ENCODE assay signal across 8 cellular contexts in the genomic region with DNA sequence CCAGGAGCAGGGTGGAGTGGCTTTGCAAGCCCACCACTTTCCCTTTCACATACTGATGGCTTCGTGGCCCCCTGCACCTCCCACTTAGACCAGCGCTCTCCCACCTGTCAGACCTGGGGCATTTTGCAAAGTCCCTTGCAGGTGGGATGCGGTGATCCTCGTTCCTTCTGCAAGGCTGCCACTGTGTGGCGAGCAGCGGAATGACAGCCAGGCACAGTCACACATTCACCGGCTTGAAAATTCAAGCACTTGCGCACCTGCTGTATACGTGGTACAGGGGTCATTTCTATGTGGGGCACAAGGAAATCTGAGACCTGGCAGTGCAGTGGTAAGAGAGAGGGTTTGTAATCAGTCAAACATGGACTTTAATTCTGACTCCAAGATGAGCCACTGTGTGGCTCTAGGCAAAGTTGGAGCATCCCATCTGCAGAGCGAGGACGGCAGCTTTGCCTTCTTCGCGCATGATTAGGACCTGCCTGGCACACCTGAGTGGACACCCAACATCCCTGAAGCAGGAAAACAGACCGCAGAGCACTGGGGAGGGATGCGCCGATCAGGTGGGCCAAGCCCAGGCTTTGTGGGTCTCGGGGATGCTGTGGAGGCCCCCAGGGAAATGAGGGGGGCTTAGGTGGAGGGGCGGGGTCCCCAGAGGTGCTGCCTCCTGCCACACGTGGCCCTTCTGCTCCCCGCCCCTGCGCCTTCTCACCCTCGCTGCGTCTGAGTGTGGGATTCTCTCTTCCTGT. TPM values are rescaled to one million over a fixed set of nuclear protein-coding genes. Genes with fewer than 3 reads are reported as not detected.
A peak's percentile ranks its signal among the peaks of the same experiment; 100 is the strongest.
DNase-seq lines count a peak whose midpoint lies in the region; ATAC-seq, FAIRE-seq and TF ChIP-seq lines count a peak whose summit lies in the region.

No MANE protein-coding gene starts in this region.

- no peak for TF ChIP-seq EP300 in K562 (IDR thresholded peaks at IDR 0.05; ENCODE audit: low read length)

- peak; percentile 81 to 98 for TF ChIP-seq RAD21 in K562 (CRISPR knock-in tag; conservative IDR thresholded peaks at IDR 0.05 in 1 of 2, IDR thresholded peaks at IDR 0.05 in 1 of 2)

- intact Hi-C loops in K562 (cut with micrococcal nuclease): loop anchor here (5.0 to 10.0 kb wide), 2 partner anchors 356 to 1133 kb away; no protein-coding TSS in a partner anchor

- BruUV-seq in K562 (replicated peaks; lab: Mats Ljungman, UMichigan): no TSS peak

- dilution Hi-C loops in keratinocyte (cut with MboI; ENCODE audit: extremely low pct_ligation_motif_present, low sequenced_read_pairs): no loop called here

- no peak overlapping the region for H3K4me3 ChIP-seq in K562
- no peak overlapping the region for H3K4me3 ChIP-seq in keratinocyte (ENCODE audit: control insufficient read depth in 2 of 3, extremely low read depth in 1 of 3, insufficient read depth in 2 of 3, low read depth in 1 of 3, low read length in 3 of 3)

- peaks cover 11% of the 10 kb centered on the region for H4K20me1 ChIP-seq in K562 (replicated peaks; ENCODE audit: control insufficient read depth, insufficient read depth, low read length)
- no peaks in the 10 kb centered on the region for H4K20me1 ChIP-seq in keratinocyte (ENCODE audit: control insufficient read depth, extremely low read depth, insufficient read depth, low read length)

- CTCF ChIA-PET in K562 (lab: Yijun Ruan, JAX; ENCODE audit: low intra/inter-chr PET ratio): interaction anchor here (0.7 kb wide), 1 partner anchor 64 kb away, joined by 4 read pairs; no protein-coding TSS in a partner anchor

- FAIRE-seq in K562 (lab: Jason Lieb, UNC) (peak; percentile 99), keratinocyte (lab: Jason Lieb, UNC) (peak; percentile 84)

- DNase-seq in GDM1 (lab: John Stamatoyannopoulos, UW): peak; percentile 15
- DNase-seq in LHCN-M2 (ENCODE audit: low read depth): peak; percentile 10
- DNase-seq in SW480 (ENCODE audit: low spot score): peak; percentile 60
- peak; percentile 64 to 73 (median 71) for DNase-seq in K562 (ENCODE audit: extremely low read depth in 1 of 4, low spot score in 3 of 4)
- DNase-seq in keratinocyte (ENCODE audit: low read depth, low spot score): peak; percentile 2
- DNase-seq in stimulated activated CD4-positive, alpha-beta T cell treated with anti-CD3 and anti-CD28 coated beads, Interleukin-2, amount 100 ng/mL, for 4 hours (ENCODE audit: low read depth): peak; percentile 15

- WGBS in K562 (ENCODE audit: insufficient coverage, low coverage, missing lambda C conversion rate): 1% methylated on average over 23 of the region's 23 CpGs

- peak; percentile 86 to 99 (median 93) for TF ChIP-seq CTCF in K562 (IDR thresholded peaks at IDR 0.05 in 2 of 3, conservative IDR thresholded peaks at IDR 0.05 in 1 of 3; ENCODE audit: insufficient read depth in 2 of 3, low read depth in 1 of 3, low read length in 3 of 3)
- peak; percentile 89 to 99 (median 98) for TF ChIP-seq CTCF in keratinocyte (optimal IDR thresholded peaks at IDR 0.05 in 1 of 3, IDR thresholded peaks at IDR 0.05 in 1 of 3, conservative IDR thresholded peaks at IDR 0.05 in 1 of 3; ENCODE audit: extremely low read depth in 1 of 3, insufficient read depth in 2 of 3, low read length in 3 of 3)

- H2AFZ ChIP-seq in K562 (ENCODE audit: low read depth, low read length): no peak overlapping the region
- no peak overlapping the region for H2AFZ ChIP-seq in keratinocyte (ENCODE audit: control insufficient read depth, low read length)

- POLR2A ChIA-PET in K562 (lab: Yijun Ruan, JAX): no interaction called here

- no peak overlapping the region for H3K9ac ChIP-seq in K562 (ENCODE audit: insufficient read depth in 1 of 2, low read depth in 2 of 2, low read length in 2 of 2)
- no peak overlapping the region for H3K9ac ChIP-seq in keratinocyte (ENCODE audit: control insufficient read depth, extremely low read depth, insufficient read depth, low read length)

- no peak for TF ChIP-seq POLR2A in K562 (conservative IDR thresholded peaks at IDR 0.05)

- H3K4me1 ChIP-seq in K562 (replicated peaks in 1 of 2; ENCODE audit: control insufficient read depth in 2 of 2, insufficient read depth in 2 of 2, low read length in 2 of 2): peaks cover 0 to 2% of the 10 kb centered on the region in 2 experiments; a peak in 1 of 5 replicates
- no peaks in the 10 kb centered on the region for H3K4me1 ChIP-seq in keratinocyte (ENCODE audit: control insufficient read depth, extremely low read depth, insufficient read depth, low read length)

- in situ Hi-C loops in K562 (cut with MboI): no loop called here

- H3K4me2 ChIP-seq in K562 (ENCODE audit: insufficient read depth, low read length) (no peak overlapping the region), keratinocyte (ENCODE audit: control insufficient read depth, extremely low read depth, insufficient read depth, low read depth, low read length) (no peak overlapping the region)

- H3K79me2 ChIP-seq in K562 (ENCODE audit: control insufficient read depth, insufficient read depth, low read length) (no peaks in the 10 kb centered on the region), keratinocyte (ENCODE audit: control insufficient read depth, insufficient read depth, low read length) (no peaks in the 10 kb centered on the region)

- no peak overlapping the region for H3K27ac ChIP-seq in K562 (ENCODE audit: extremely low read depth, low read depth, low read length)
- H3K27ac ChIP-seq in keratinocyte (ENCODE audit: control insufficient read depth, insufficient read depth, low read length): no peak overlapping the region

- H3K27me3 ChIP-seq in K562 (ENCODE audit: control insufficient read depth in 2 of 2, insufficient read depth in 2 of 2, low read length in 2 of 2): peaks cover 13 to 65% of the 10 kb centered on the region in 2 experiments; a peak in 4 of 5 replicates
- H3K27me3 ChIP-seq in keratinocyte (ENCODE audit: control insufficient read depth, extremely low read depth, insufficient read depth, low read length): peaks cover 23% of the 10 kb centered on the region

- peak; percentile 93 for ATAC-seq in K562
- ATAC-seq in GM21367 (IDR thresholded peaks at IDR 0.05; ENCODE audit: unreplicated experiment): no peak
- no peak for ATAC-seq in HG02884 (IDR thresholded peaks at IDR 0.05; ENCODE audit: unreplicated experiment)

- H3K9me3 ChIP-seq in K562 (replicated peaks; ENCODE audit: control insufficient read depth, insufficient read depth, low read depth, low read length): no peaks in the 10 kb centered on the region
- no peaks in the 10 kb centered on the region for H3K9me3 ChIP-seq in keratinocyte (ENCODE audit: control insufficient read depth, low read depth, low read length)

- H3K9me1 ChIP-seq in K562 (ENCODE audit: control insufficient read depth, insufficient read depth, low read length): no peaks in the 10 kb centered on the region
- no peaks in the 10 kb centered on the region for H3K9me1 ChIP-seq in keratinocyte (ENCODE audit: control insufficient read depth, extremely low read depth, insufficient read depth, low read length)

- H3K36me3 ChIP-seq in K562 (ENCODE audit: control insufficient read depth, insufficient read depth, low read length) (no peaks in the 10 kb centered on the region), keratinocyte (ENCODE audit: control insufficient read depth in 2 of 2, extremely low read depth in 1 of 2, insufficient read depth in 2 of 2, low read length in 2 of 2) (no peaks in the 10 kb centered on the region)

RNA-seq across cellular contexts. Expression of a gene that starts 53.0 kb away (rescaled TPM):
- total RNA-seq in LHCN-M2 (2014; rRNA removed) (9.5 and 12.1 TPM in 2 replicates), K562 (2014; rRNA removed) (0.95 and 1.1 TPM in 2 replicates), K562 (2014; rRNA removed; fragmentation: Illumina TruSeq; extraction: Trizol) (0.16 and 0.55 TPM in 2 replicates), K562 (2015; rRNA removed; fragmentation: Illumina TruSeq; extraction: Trizol) (0.58 and 0.64 TPM in 2 replicates), K562 (2021) (0.80 and 1.0 TPM in 2 replicates)
- polyA plus RNA-seq in LHCN-M2 (2012): 3.8 TPM
- not detected in 2 replicates for total RNA-seq in K562 (2011; cell fraction: chromatin; rRNA removed; ENCODE audit: low replicate concordance)
- total RNA-seq in K562 (2011; cell fraction: nucleolus; rRNA removed): 0.50 and 0.53 TPM in 2 replicates
- 0.37 TPM in 1 of 2 replicates, not detected in the other for total RNA-seq in K562 (2011; cell fraction: nucleoplasm; rRNA removed)
- polyA plus RNA-seq in K562 (2011; rRNA removed) (0.13 and 0.49 TPM in 2 replicates), K562 (2014; fragmentation: Illumina TruSeq; extraction: Trizol) (0.88 and 0.94 TPM in 2 replicates), K562 (2014; fragmentation: Nextera tagmentation; extraction: Ambion mirVana) (under 1 TPM; 0.06 to 0.07 TPM), K562 (2014; rRNA removed) (0.62 and 1.4 TPM in 2 replicates), keratinocyte (12.9 to 17.6 TPM (median 14.5 TPM) in 3 replicates)
- 0.33 and 0.47 TPM in 2 replicates for polyA plus RNA-seq in K562 (2011; cell fraction: cytosol; rRNA removed)
- polyA plus RNA-seq in K562 (2011; cell fraction: nucleus; rRNA removed): 0.21 and 0.34 TPM in 2 replicates
- 1.5 and 1.7 TPM in 2 replicates for polyA plus RNA-seq in K562 (2012)
- polyA minus RNA-seq in K562 (2011; rRNA and poly(A)+ RNA removed): 0.15 TPM in 1 of 2 replicates, not detected in the other
- 0.73 TPM in 1 of 2 replicates, not detected in the other for polyA minus RNA-seq in K562 (2011; cell fraction: cytosol; rRNA and poly(A)+ RNA removed)
- 0.44 TPM in 1 of 2 replicates, not detected in the other for polyA minus RNA-seq in K562 (2011; cell fraction: nucleus; rRNA and poly(A)+ RNA removed)
- polyA plus RNA-seq in keratinocyte (2011; ENCODE audit: low read depth): 7.1 TPM
- 8.6 and 10.9 TPM in 2 replicates for polyA plus RNA-seq in keratinocyte (2011; cell fraction: cytosol; rRNA removed)
- 32.1 and 32.9 TPM in 2 replicates for polyA plus RNA-seq in keratinocyte (2011; cell fraction: nucleus; rRNA removed)
- polyA plus RNA-seq in keratinocyte (2012; ENCODE audit: low replicate concordance): 13.7 and 16.0 TPM in 2 replicates
- polyA minus RNA-seq in keratinocyte: 5.4 to 6.7 TPM (median 5.5 TPM) in 3 replicates
- polyA minus RNA-seq in keratinocyte (2011; cell fraction: cytosol; rRNA and poly(A)+ RNA removed): 11.5 TPM
- 12.0 and 13.7 TPM in 2 replicates for polyA minus RNA-seq in keratinocyte (2011; cell fraction: nucleus; rRNA and poly(A)+ RNA removed)

Comparison
In these comparisons a context has a peak if more than half of its experiments do, and no peak if none do; other contexts are left out.
1. DNase-seq: peak in every context shown above with its lines; median percentile 71 in K562; 60 in SW480; 15 in GDM1; 15 in stimulated activated CD4-positive, alpha-beta T cell treated with anti-CD3 and anti-CD28 coated beads, Interleukin-2, amount 100 ng/mL, for 4 hours; 10 in LHCN-M2; 2 in keratinocyte.